ENCODE assay signal across 18 cellular contexts in the genomic region with DNA sequence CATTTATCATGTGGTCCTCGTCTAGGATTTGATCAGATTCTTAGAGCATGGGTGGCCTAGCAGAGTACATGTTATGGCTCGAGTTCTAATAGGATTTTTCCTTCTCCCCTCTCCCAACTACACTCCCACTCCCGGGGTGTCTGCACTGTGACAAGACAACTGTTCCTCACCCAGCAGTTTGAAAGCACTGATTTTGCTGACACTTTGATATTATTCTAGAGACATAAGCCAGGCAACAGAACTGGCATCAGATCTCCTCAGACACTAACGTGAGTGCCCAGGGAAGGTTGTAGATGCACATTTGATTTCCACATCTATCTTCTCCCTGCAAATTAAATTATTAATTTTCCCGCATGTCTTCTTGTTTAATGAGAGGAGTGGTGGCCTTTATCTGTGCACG.
DNase-seq lines count a peak whose midpoint lies in the region; ATAC-seq, FAIRE-seq and TF ChIP-seq lines count a peak whose summit lies in the region.
"Had no signal": no experiment of that assay in that cellular context is flagged by ENCODE, and none has a peak within 500 bp of the region (broad histone marks: within the 10 kb centered on the region; RNA-seq: fewer than 3 reads in every experiment).

No MANE protein-coding gene starts in this region.

- no peak overlapping the region for H2BK12ac ChIP-seq in H1 (ENCODE audit: low read depth, low read length)
- no peak overlapping the region for H2BK12ac ChIP-seq in neuronal stem cell (ENCODE audit: low read length)

- H3K9ac ChIP-seq in H1 (replicated peaks in 1 of 4; ENCODE audit: extremely low read depth in 1 of 4, low read depth in 3 of 4, low read length in 3 of 4) (no peak overlapping the region), neuronal stem cell (ENCODE audit: low read depth, low read length, poor library complexity) (no peak overlapping the region)
- H3K9ac ChIP-seq: BLaER1 treated with 17β-estradiol and CSF1 and Interleukin-3, amounts not matched to agents 10 nM and 100 nM had no signal

- H3K27ac ChIP-seq in A549 (no peak overlapping the region), H1 (ENCODE audit: low read depth, low read length) (no peak overlapping the region), neuronal stem cell (replicated peaks; ENCODE audit: low read length) (no peak overlapping the region), aorta (ENCODE audit: low read depth in 1 of 2, low read length in 2 of 2) (no peak overlapping the region)
- H3K27ac ChIP-seq: BLaER1 treated with 17β-estradiol and CSF1 and Interleukin-3, amounts not matched to agents 10 nM and 100 nM had no signal

- H2AFZ ChIP-seq in H1 (ENCODE audit: low read length): 0 out of 2 replicates have a peak overlapping the region, but pooled peaks have one; percentile 12
- H2AFZ ChIP-seq in neuronal stem cell (ENCODE audit: low read length): no peak overlapping the region

- H3K4ac ChIP-seq in H1 (replicated peaks; ENCODE audit: insufficient read length, low read depth, low read length) (no peak overlapping the region), neuronal stem cell (ENCODE audit: low read length) (no peak overlapping the region)

- TF ChIP-seq EP300 in A549 (IDR thresholded peaks at IDR 0.05) (no peak), H1 (IDR thresholded peaks at IDR 0.05; ENCODE audit: borderline replicate concordance in 1 of 2, low read depth in 2 of 2, low read length in 2 of 2) (no peak)

- H3K56ac ChIP-seq in H1 (replicated peaks; ENCODE audit: insufficient read length, low read depth, low read length): no peak overlapping the region

- no peak overlapping the region for H2BK120ac ChIP-seq in H1 (replicated peaks; ENCODE audit: low read depth, low read length)
- H2BK120ac ChIP-seq in neuronal stem cell (ENCODE audit: low read depth, low read length): no peak overlapping the region

- H3K9me3 ChIP-seq in A549: no peaks in the 10 kb centered on the region
- H3K9me3 ChIP-seq in BE2C: no peaks in the 10 kb centered on the region
- no peaks in the 10 kb centered on the region for H3K9me3 ChIP-seq in H1 (ENCODE audit: insufficient read depth in 2 of 2, low read depth in 1 of 2, low read length in 1 of 2)
- H3K9me3 ChIP-seq in neuronal stem cell (replicated peaks in 1 of 2; ENCODE audit: control insufficient read depth in 2 of 2, insufficient read depth in 1 of 2, low read depth in 1 of 2, low read length in 2 of 2): no peaks in the 10 kb centered on the region
- H3K9me3 ChIP-seq in aorta (ENCODE audit: control insufficient read depth, low read length): no peaks in the 10 kb centered on the region
- H3K9me3 ChIP-seq: BLaER1 treated with 17β-estradiol and CSF1 and Interleukin-3, amounts not matched to agents 10 nM and 100 nM had no signal

- no peaks in the 10 kb centered on the region for H3K27me3 ChIP-seq in BE2C
- no peaks in the 10 kb centered on the region for H3K27me3 ChIP-seq in H1 (replicated peaks in 1 of 4; ENCODE audit: control insufficient read depth in 3 of 4, extremely low read depth in 1 of 4, insufficient read depth in 3 of 4, low read length in 3 of 4)
- no peaks in the 10 kb centered on the region for H3K27me3 ChIP-seq in neuronal stem cell (ENCODE audit: control insufficient read depth in 3 of 3, insufficient read depth in 3 of 3, low read depth in 1 of 3, low read length in 3 of 3)
- H3K27me3 ChIP-seq in aorta (ENCODE audit: control insufficient read depth in 1 of 2, insufficient read depth in 2 of 2, low read length in 1 of 2): no peaks in the 10 kb centered on the region

- no peak for TF ChIP-seq POLR2A in A549 (IDR thresholded peaks at IDR 0.05; ENCODE audit: low read length)
- TF ChIP-seq POLR2A in H1 (IDR thresholded peaks at IDR 0.05; ENCODE audit: control extremely low read depth in 1 of 2, low read depth in 2 of 2, low read length in 2 of 2): no peak

- H4K20me1 ChIP-seq in H1 (replicated peaks in 1 of 2; ENCODE audit: control insufficient read depth in 1 of 2, insufficient read depth in 2 of 2, low read length in 2 of 2): no peaks in the 10 kb centered on the region
- H4K20me1 ChIP-seq: BLaER1 treated with 17β-estradiol and CSF1 and Interleukin-3, amounts not matched to agents 10 nM and 100 nM had no signal

- H3K4me1 ChIP-seq in A549: no peaks in the 10 kb centered on the region
- peaks cover 8% of the 10 kb centered on the region; the same call in 1 of the 2 replicates for H3K4me1 ChIP-seq in BE2C
- H3K4me1 ChIP-seq in H1 (replicated peaks in 1 of 4; ENCODE audit: control insufficient read depth in 3 of 4, insufficient read depth in 4 of 4, low read length in 3 of 4): no peaks in the 10 kb centered on the region
- H3K4me1 ChIP-seq in neuronal stem cell (ENCODE audit: control insufficient read depth in 2 of 2, insufficient read depth in 1 of 2, low read depth in 1 of 2, low read length in 2 of 2): peaks cover 6 to 8% of the 10 kb centered on the region in 2 donors
- H3K4me1 ChIP-seq in aorta (ENCODE audit: control insufficient read depth in 1 of 2, insufficient read depth in 2 of 2, low read length in 2 of 2): no peaks in the 10 kb centered on the region

- H3K23me2 ChIP-seq in H1 (ENCODE audit: low read depth, low read length): no peaks in the 10 kb centered on the region

- 4% methylated on average over 6 of the region's 6 CpGs for WGBS in A549 (ENCODE audit: missing lambda C conversion rate)
- WGBS in H1 (ENCODE audit: extremely low coverage in 1 of 2, insufficient coverage in 1 of 2, insufficient read length in 1 of 2, insufficient replicate concordance in 2 of 2, low coverage in 1 of 2, low lambda C conversion rate in 2 of 2, missing lambda C conversion rate in 1 of 2), 2 experiments: 87% methylated on average over 6 of the region's 6 CpGs; no CpG with 5 or more reads in 1 of the 2 experiments
- no CpG with 5 or more reads among the region's 6 CpGs for WGBS in neuronal stem cell (ENCODE audit: extremely low coverage in 2 of 2, insufficient read length in 2 of 2, insufficient replicate concordance in 1 of 2), 2 donors
- WGBS in aorta, 2 donors: 53 to 66% methylated on average over 6 of the region's 6 CpGs

- ATAC-seq in A549 (no peak), aorta (ENCODE audit: low FRiP score) (no peak)
- ATAC-seq: GM12878 had no signal

- H2BK20ac ChIP-seq in H1 (ENCODE audit: low read length): no peak overlapping the region

- no peak overlapping the region for H4K5ac ChIP-seq in H1 (ENCODE audit: insufficient read length, low read depth, low read length)

- H3K36me3 ChIP-seq in BE2C: no peaks in the 10 kb centered on the region
- no peaks in the 10 kb centered on the region for H3K36me3 ChIP-seq in H1 (ENCODE audit: control insufficient read depth in 2 of 4, insufficient read depth in 4 of 4, low read length in 3 of 4)
- H3K36me3 ChIP-seq in neuronal stem cell (replicated peaks in 1 of 2; ENCODE audit: control insufficient read depth in 2 of 2, insufficient read depth in 2 of 2, low read length in 2 of 2): no peaks in the 10 kb centered on the region
- H3K36me3 ChIP-seq in aorta (ENCODE audit: control insufficient read depth in 1 of 2, insufficient read depth in 2 of 2, low read length in 1 of 2): no peaks in the 10 kb centered on the region
- H3K36me3 ChIP-seq: BLaER1 treated with 17β-estradiol and CSF1 and Interleukin-3, amounts not matched to agents 10 nM and 100 nM had no signal

- no peak for FAIRE-seq in A549 (lab: Jason Lieb, UNC)
- no peak for FAIRE-seq in H1 (lab: Jason Lieb, UNC)
- FAIRE-seq: D721Med, GM12878 had no signal

- DNase-seq in A549 (ENCODE audit: low read depth in 1 of 2, low spot score in 1 of 2) (no peak), BE2C (peak; percentile 9), H1 (ENCODE audit: low read depth in 1 of 2, low spot score in 2 of 2) (no peak), neuronal stem cell (ENCODE audit: low spot score) (peak; percentile 14), NK-92 (lab: John Stamatoyannopoulos, UW; ENCODE audit: unreplicated experiment) (no peak), aorta (no peak)
- DNase-seq: CD4-positive, alpha-beta T cell; CD8-positive, alpha-beta memory T cell; DMS 273 treated with DMSO at 0.1 percent for 48 hours; DMS79; EL; GDM1; GOT3; H7; HCEC 1CT had no signal

- H3K18ac ChIP-seq in H1 (ENCODE audit: extremely low read depth, low read length) (no peak overlapping the region), neuronal stem cell (ENCODE audit: low read length) (no peak overlapping the region)

- H2AK5ac ChIP-seq in H1 (ENCODE audit: low read depth, low read length) (no peak overlapping the region), neuronal stem cell (ENCODE audit: low read depth, low read length) (no peak overlapping the region)

- POLR2A ChIA-PET in A549 (lab: Yijun Ruan, JAX): no interaction called here
- POLR2A ChIA-PET in H1 (lab: Charles Lee; ENCODE audit: partially characterized antibody): no interaction called here

- intact Hi-C loops in aorta (cut with DNase I): no loop called here

- no peak overlapping the region for H2BK5ac ChIP-seq in H1 (ENCODE audit: low read depth, low read length)
- H2BK5ac ChIP-seq in neuronal stem cell (ENCODE audit: low read length): no peak overlapping the region

- TF ChIP-seq RAD21 in A549 (conservative IDR thresholded peaks at IDR 0.05 in 1 of 2, IDR thresholded peaks at IDR 0.05 in 1 of 2) (no peak), H1 (IDR thresholded peaks at IDR 0.05 in 1 of 2, conservative IDR thresholded peaks at IDR 0.05 in 1 of 2; ENCODE audit: low read depth in 2 of 2, low read length in 2 of 2) (no peak)

- no peak for TF ChIP-seq CTCF in A549 (IDR thresholded peaks at IDR 0.05)
- no peak for TF ChIP-seq CTCF in BE2C (IDR thresholded peaks at IDR 0.05; ENCODE audit: low read depth, low read length)
- TF ChIP-seq CTCF in H1 (IDR thresholded peaks at IDR 0.05; ENCODE audit: control extremely low read depth in 1 of 3, insufficient read depth in 1 of 3, low read depth in 1 of 3, low read length in 3 of 3): no peak

- H3K4me2 ChIP-seq in A549 (no peak overlapping the region), H1 (ENCODE audit: insufficient read depth in 1 of 2, low read depth in 2 of 2, low read length in 2 of 2) (no peak overlapping the region), neuronal stem cell (ENCODE audit: insufficient read depth, low read length, poor library complexity, severe bottlenecking) (no peak overlapping the region)
- H3K4me2 ChIP-seq: BLaER1 treated with 17β-estradiol and CSF1 and Interleukin-3, amounts not matched to agents 10 nM and 100 nM had no signal

- no peak overlapping the region for H4K8ac ChIP-seq in H1 (ENCODE audit: extremely low read depth, insufficient read depth, low read length)
- no peak overlapping the region for H4K8ac ChIP-seq in neuronal stem cell (ENCODE audit: low read depth, low read length)

- H3K79me2 ChIP-seq in H1 (ENCODE audit: control insufficient read depth in 1 of 2, insufficient read depth in 2 of 2, low read length in 2 of 2): no peaks in the 10 kb centered on the region

- H2BK15ac ChIP-seq in H1 (ENCODE audit: low read length) (no peak overlapping the region), neuronal stem cell (ENCODE audit: low read length) (no peak overlapping the region)

- H3K79me1 ChIP-seq in H1 (ENCODE audit: low read depth, low read length): no peaks in the 10 kb centered on the region
- H3K79me1 ChIP-seq in neuronal stem cell (ENCODE audit: low read depth, low read length): no peaks in the 10 kb centered on the region

- CTCF ChIA-PET in A549 (lab: Yijun Ruan, JAX) (no interaction called here), H1 (lab: Charles Lee; ENCODE audit: partially characterized antibody) (no interaction called here)

- H3K23ac ChIP-seq in H1 (ENCODE audit: insufficient read length) (no peak overlapping the region), neuronal stem cell (ENCODE audit: low read depth, low read length, poor library complexity) (no peak overlapping the region)

- H3K14ac ChIP-seq in H1 (ENCODE audit: insufficient read length) (no peak overlapping the region), neuronal stem cell (ENCODE audit: low read length) (no peak overlapping the region)

- no peak overlapping the region for H4K91ac ChIP-seq in H1 (replicated peaks; ENCODE audit: insufficient read length, low read length)
- no peak overlapping the region for H4K91ac ChIP-seq in neuronal stem cell (ENCODE audit: low read depth, low read length, poor library complexity)

- no peak overlapping the region for H3K4me3 ChIP-seq in A549
- H3K4me3 ChIP-seq in BE2C (ENCODE audit: low read depth, low read length): no peak overlapping the region
- H3K4me3 ChIP-seq in H1 (ENCODE audit: extremely low read depth in 1 of 4, insufficient read depth in 2 of 4, low read depth in 3 of 4, low read length in 4 of 4): no peak overlapping the region
- no peak overlapping the region for H3K4me3 ChIP-seq in neuronal stem cell (ENCODE audit: low read length in 2 of 2)
- H3K4me3 ChIP-seq in aorta (ENCODE audit: low read length in 2 of 2): no peak overlapping the region
- H3K4me3 ChIP-seq: BLaER1 treated with 17β-estradiol and CSF1 and Interleukin-3, amounts not matched to agents 10 nM and 100 nM; GM12878 had no signal

Comparison
In these comparisons a context has a peak if more than half of its experiments do, and no peak if none do; other contexts are left out.
1. DNase-seq: peak in BE2C (single experiment) and neuronal stem cell (single experiment); none in A549 (0 of 2), H1 (0 of 2), NK-92 (single experiment) and aorta (0 of 2).
2. Of the 18 proteins assayed by ChIP-seq in both H1 and A549: peak only in H1: none; only in A549: MAFK; in both: none; in neither: 17.